Comparison of ENCODE assay signal across 7 cellular contexts in the genomic region with DNA sequence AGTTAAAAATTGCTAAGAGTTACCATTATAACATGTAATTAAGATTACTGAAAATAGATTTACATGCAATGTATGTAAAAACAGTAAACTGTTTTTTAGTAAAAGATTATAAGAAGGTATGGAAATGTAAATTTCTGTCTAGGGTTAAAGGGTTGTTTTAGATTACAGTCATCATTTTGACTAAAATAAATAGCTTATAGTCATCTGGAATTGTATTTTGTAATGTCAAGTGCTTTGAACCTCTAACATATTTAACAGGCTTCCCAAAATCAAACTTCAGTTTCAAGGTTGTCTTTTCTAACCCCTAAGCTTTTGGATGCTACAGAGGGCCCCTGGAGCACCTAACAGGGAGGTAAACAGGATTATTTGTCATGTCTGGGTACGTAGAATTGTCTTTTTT.
"Had no signal": no experiment of that assay in that cellular context is flagged by ENCODE, and none has a peak within 500 bp of the region (broad histone marks: within the 10 kb centered on the region; RNA-seq: fewer than 3 reads in every experiment).

No MANE protein-coding gene starts in this region.

- H3K4me2 ChIP-seq: KMS-11 had no signal

- DNase-seq: IMR-90, KBM-7, KG1 had no signal

- FAIRE-seq: HepG2, HTR-8/SVneo had no signal

- H3K9ac ChIP-seq: KMS-11 had no signal

- H3K27ac ChIP-seq: HL-60, KMS-11 had no signal

- ATAC-seq: HepG2 had no signal
